In the genomic region with DNA sequence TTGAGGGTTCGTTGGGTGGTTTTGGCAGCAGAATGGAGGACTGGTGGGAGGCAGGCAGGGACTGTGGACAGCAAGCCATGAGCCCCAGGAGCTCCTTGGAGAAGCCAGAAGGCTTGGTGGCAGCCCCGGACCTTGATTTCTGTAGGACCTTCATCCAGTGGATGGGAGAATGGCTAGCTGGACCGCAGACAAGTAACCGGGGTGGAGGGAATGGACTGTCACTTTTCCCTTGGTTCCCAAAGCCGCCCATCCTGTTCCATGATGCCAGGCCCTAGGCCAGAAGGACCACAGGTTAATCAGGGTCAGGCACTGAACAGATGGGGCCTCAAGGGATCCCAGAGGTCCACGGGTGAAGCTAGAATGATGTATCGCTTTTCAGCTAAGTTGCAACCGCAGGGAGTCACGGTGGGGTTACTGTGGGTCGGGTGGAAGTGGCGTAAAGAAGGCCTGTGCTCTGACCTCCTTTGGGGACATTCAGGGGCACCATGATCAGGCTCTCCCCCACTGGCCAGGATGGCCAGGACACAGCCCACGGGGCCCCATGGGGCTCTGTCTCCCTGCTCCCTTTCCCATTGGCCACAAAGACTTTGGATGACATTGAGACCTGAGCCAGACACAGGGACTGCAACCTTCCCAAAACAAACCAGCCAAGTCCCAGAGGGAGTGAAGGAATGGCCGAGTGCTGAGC, we compare ENCODE assay signal across 13 cellular contexts.
DNase-seq lines count a peak whose midpoint lies in the region; ATAC-seq and TF ChIP-seq lines count a peak whose summit lies in the region.
"Had no signal": no experiment of that assay in that cellular context is flagged by ENCODE, and none has a peak within 500 bp of the region (broad histone marks: within the 10 kb centered on the region; RNA-seq: fewer than 3 reads in every experiment).

No MANE protein-coding gene starts in this region.

- no peak for TF ChIP-seq POLR2A in uterus (IDR thresholded peaks at IDR 0.05)

- H3K56ac ChIP-seq in mesendoderm (ENCODE audit: low read length) = no peak overlapping the region

- peak overlapping the region in 4 of 5 experiments; percentile 80 to 96 (median 95) for H3K27ac Mint-ChIP-seq in brain
- H3K27ac Mint-ChIP-seq in osteocyte (ENCODE audit: unreplicated experiment) = peak overlapping the region; percentile 90
- H3K27ac Mint-ChIP-seq: activated B cell treated with CpG ODN at 0.5 μM for 24 hours; activated CD8-positive, alpha-beta memory T cell treated with anti-CD3 and anti-CD28 coated beads, Interleukin-2, amount 10 ng/mL, durations not matched to agents 7 days and 5 days had no signal

- no peak overlapping the region for H3K4me2 ChIP-seq in mesendoderm (ENCODE audit: low read length)

- H3K23ac ChIP-seq in mesendoderm (ENCODE audit: low read length) = no peak overlapping the region

- no peak overlapping the region for H4K8ac ChIP-seq in mesendoderm (ENCODE audit: low read depth, low read length)

- no peak overlapping the region for H3K18ac ChIP-seq in mesendoderm (ENCODE audit: low read length)

- H4K5ac ChIP-seq in mesendoderm (ENCODE audit: low read length) = no peak overlapping the region

- peaks cover 5% of the 10 kb centered on the region for H3K27me3 Mint-ChIP-seq in brain
- no peaks in the 10 kb centered on the region for H3K27me3 Mint-ChIP-seq in osteocyte (ENCODE audit: unreplicated experiment)
- H3K27me3 Mint-ChIP-seq: activated B cell treated with CpG ODN at 0.5 μM for 24 hours had no signal

- no CpG with 5 or more reads among the region's 13 CpGs for WGBS in mesendoderm (ENCODE audit: extremely low coverage, insufficient coverage, low lambda C conversion rate)

- H3K9ac ChIP-seq in mesendoderm (ENCODE audit: low read length) = no peak overlapping the region

- H3K79me1 ChIP-seq in mesendoderm (ENCODE audit: low read length) = no peaks in the 10 kb centered on the region

- no peak overlapping the region for H3K4me3 ChIP-seq in uterus
- H3K4me3 ChIP-seq in mesendoderm (ENCODE audit: low read length) = no peak overlapping the region

- no peak overlapping the region for H2BK5ac ChIP-seq in mesendoderm (ENCODE audit: low read length)

- H3K4me1 ChIP-seq in uterus (no peaks in the 10 kb centered on the region), mesendoderm (ENCODE audit: control insufficient read depth, low read depth, low read length) (peaks cover 4% of the 10 kb centered on the region)

- intact Hi-C loops in Right ventricle myocardium superior (cut with DNase I) = loop anchor here (10.0 kb wide), 1 partner anchor 49 kb away; no protein-coding TSS in a partner anchor
- intact Hi-C loops in uterus (cut with DNase I; ENCODE audit: low total_unique reads) = no loop called here

- peak overlapping the region in 2 of 5 experiments; percentile 45 to 82 for H3K4me3 Mint-ChIP-seq in brain
- no peak overlapping the region for H3K4me3 Mint-ChIP-seq in osteocyte (ENCODE audit: unreplicated experiment)
- H3K4me3 Mint-ChIP-seq: activated CD8-positive, alpha-beta memory T cell treated with anti-CD3 and anti-CD28 coated beads, Interleukin-2, amount 10 ng/mL, durations not matched to agents 7 days and 5 days had no signal

- H3K27ac ChIP-seq in uterus (peak overlapping the region; percentile 57 to 61), mesendoderm (ENCODE audit: low read depth, low read length) (no peak overlapping the region)

- H2BK120ac ChIP-seq in mesendoderm (ENCODE audit: low read depth, low read length) = no peak overlapping the region

- TF ChIP-seq CTCF in brain (conservative IDR thresholded peaks at IDR 0.05) = no peak
- TF ChIP-seq CTCF in osteocyte (IDR thresholded peaks at IDR 0.05) = no peak
- TF ChIP-seq CTCF in uterus (IDR thresholded peaks at IDR 0.05) = no peak

- no peaks in the 10 kb centered on the region for H3K36me3 Mint-ChIP-seq in brain
- H3K36me3 Mint-ChIP-seq in osteocyte (ENCODE audit: unreplicated experiment) = no peaks in the 10 kb centered on the region
- H3K36me3 Mint-ChIP-seq: activated CD8-positive, alpha-beta memory T cell treated with anti-CD3 and anti-CD28 coated beads, Interleukin-2, amount 10 ng/mL, durations not matched to agents 7 days and 5 days had no signal

- ATAC-seq in Right ventricle myocardium superior (ENCODE audit: poor library complexity) (peak; percentile 34), GM18511 (IDR thresholded peaks at IDR 0.05; ENCODE audit: unreplicated experiment) (no peak)
- ATAC-seq: activated CD8-positive, alpha-beta memory T cell treated with anti-CD3 and anti-CD28 coated beads, Interleukin-2, amount 10 ng/mL, durations not matched to agents 7 days and 5 days had no signal

- H3K79me2 ChIP-seq in mesendoderm (ENCODE audit: control insufficient read depth, insufficient read depth, low read length) = no peaks in the 10 kb centered on the region

- no peak overlapping the region for H3K4ac ChIP-seq in mesendoderm (ENCODE audit: low read depth, low read length)

- H3K27me3 ChIP-seq in uterus = no peaks in the 10 kb centered on the region
- no peaks in the 10 kb centered on the region for H3K27me3 ChIP-seq in mesendoderm (ENCODE audit: insufficient read depth, low read length, poor library complexity)
- H3K27me3 ChIP-seq: Peyer's patch had no signal

- H3K36me3 ChIP-seq in uterus = no peaks in the 10 kb centered on the region
- no peaks in the 10 kb centered on the region for H3K36me3 ChIP-seq in mesendoderm (ENCODE audit: control insufficient read depth, insufficient read depth, low read length)
- H3K36me3 ChIP-seq: Peyer's patch had no signal

- no peak overlapping the region for H2BK15ac ChIP-seq in mesendoderm (replicated peaks; ENCODE audit: low read depth)

- H3K4me1 Mint-ChIP-seq in brain (peaks cover 67% of the 10 kb centered on the region), osteocyte (ENCODE audit: unreplicated experiment) (peaks cover 55% of the 10 kb centered on the region)

- H3K9me3 ChIP-seq in uterus = no peaks in the 10 kb centered on the region
- H3K9me3 ChIP-seq: Peyer's patch had no signal

- no peak overlapping the region for H2AK5ac ChIP-seq in mesendoderm (ENCODE audit: low read length)

- no peaks in the 10 kb centered on the region for H3K9me3 Mint-ChIP-seq in brain
- peaks cover 3% of the 10 kb centered on the region for H3K9me3 Mint-ChIP-seq in osteocyte (ENCODE audit: unreplicated experiment)
- H3K9me3 Mint-ChIP-seq: activated B cell treated with CpG ODN at 0.5 μM for 24 hours had no signal

- DNase-seq in Right ventricle myocardium superior = peak; percentile 44
- no peak for DNase-seq in osteocyte (ENCODE audit: extremely low spot score, unreplicated experiment)
- peak; percentile 23 to 51 for DNase-seq in uterus
- DNase-seq in stimulated activated CD4-positive, alpha-beta T cell treated with anti-CD3 and anti-CD28 coated beads, Interleukin-2, amount 100 ng/mL, for 48 hours = no peak
- DNase-seq in mesendoderm = no peak
- DNase-seq: activated B cell treated with CpG ODN at 0.5 μM for 24 hours; activated CD8-positive, alpha-beta memory T cell treated with anti-CD3 and anti-CD28 coated beads, Interleukin-2, amount 10 ng/mL, durations not matched to agents 7 days and 5 days; activated gamma-delta T cell; NCI-H2029; stimulated activated CD4-positive, alpha-beta T cell treated with anti-CD3 and anti-CD28 coated beads, Interleukin-1b, Interleukin-23, amount 100 ng/mL, for 48 hours had no signal

Comparison
In these comparisons a context has a peak if more than half of its experiments do, and no peak if none do; other contexts are left out.
1. DNase-seq: peak in Right ventricle myocardium superior (single experiment) and uterus (2 of 2); none in osteocyte (single experiment), stimulated activated CD4-positive, alpha-beta T cell treated with anti-CD3 and anti-CD28 coated beads, Interleukin-2, amount 100 ng/mL, for 48 hours (0 of 2) and mesendoderm (single experiment).